ENCODE assay signal across 8 cellular contexts in genomic region chr22:23070418-23071162, GRCh38. TPM values are rescaled to one million over a fixed set of nuclear protein-coding genes. Genes with fewer than 3 reads are reported as not detected.
DNase-seq lines count a peak whose midpoint lies in the region; ATAC-seq and TF ChIP-seq lines count a peak whose summit lies in the region.

Gene GNAZ (plus strand): TSS chr22:23070519. CDS start chr22:23095696, 25,177 bp downstream.

- 9% methylated on average over 7 to 12 of the region's 83 CpGs for WGBS in esophagus squamous epithelium, 2 donors

- H3K9me3 ChIP-seq in esophagus squamous epithelium (no peaks in the 10 kb centered on the region), vagina (no peaks in the 10 kb centered on the region)

- H3K4me1 Mint-ChIP-seq in activated CD4-positive, alpha-beta memory T cell treated with anti-CD3 and anti-CD28 coated beads for 36 hours (ENCODE audit: low read depth): peaks cover 6% of the 10 kb centered on the region
- peaks cover 19 to 32% (median 27%) of the 10 kb centered on the region in 4 donors for H3K4me1 Mint-ChIP-seq in naive thymus-derived CD8-positive, alpha-beta T cell

- intact Hi-C loops in activated CD4-positive, alpha-beta memory T cell treated with anti-CD3 and anti-CD28 coated beads for 36 hours (cut with micrococcal nuclease): no loop called here
- intact Hi-C loops in esophagus squamous epithelium (cut with DNase I) (no loop called here), vagina (cut with DNase I) (no loop called here)

- H3K27me3 ChIP-seq in esophagus squamous epithelium (peaks cover 0 to 51% (median 0%) of the 10 kb centered on the region in 4 donors), vagina (no peaks in the 10 kb centered on the region)

- TF ChIP-seq CTCF in esophagus squamous epithelium (IDR thresholded peaks at IDR 0.05): no peak
- no peak for TF ChIP-seq CTCF in vagina (IDR thresholded peaks at IDR 0.05)

- H3K36me3 ChIP-seq in esophagus squamous epithelium (no peaks in the 10 kb centered on the region), vagina (no peaks in the 10 kb centered on the region)

- no peak within 1 kb of the TSS for H3K27ac Mint-ChIP-seq in activated CD4-positive, alpha-beta memory T cell treated with anti-CD3 and anti-CD28 coated beads for 36 hours
- peak within 1 kb of the TSS; percentile 63 to 93 (median 84) for H3K27ac Mint-ChIP-seq in naive thymus-derived CD8-positive, alpha-beta T cell

- DNase-seq in NOMO-1 treated with DMSO at 0.1 percent for 48 hours (lab: John Stamatoyannopoulos, UW; ENCODE audit: unreplicated experiment): peak; percentile 28
- DNase-seq in NOMO-1 (lab: John Stamatoyannopoulos, UW; ENCODE audit: unreplicated experiment in 2 of 2): no peak
- DNase-seq in activated CD4-positive, alpha-beta memory T cell treated with anti-CD3 and anti-CD28 coated beads for 36 hours: peak; percentile 17
- no peak for DNase-seq in esophagus squamous epithelium (lab: John Stamatoyannopoulos, UW)
- peak in 8 of 10 donors; percentile 10 to 57 (median 20) for DNase-seq in naive thymus-derived CD8-positive, alpha-beta T cell
- no peak for DNase-seq in vagina (ENCODE audit: extremely low spot score in 2 of 2)
- no peak for DNase-seq in NCI-H2107 treated with DMSO at 0.1 percent for 48 hours (lab: John Stamatoyannopoulos, UW; ENCODE audit: unreplicated experiment)

- CTCF ChIA-PET in activated CD4-positive, alpha-beta memory T cell treated with anti-CD3 and anti-CD28 coated beads for 36 hours (lab: Charles Lee): interaction anchor here (1.1 to 1.7 kb wide), 4 partner anchors 26 to 111 kb away, joined by 4 to 6 read pairs (median 5); no protein-coding TSS in a partner anchor

- H3K4me3 ChIP-seq in esophagus squamous epithelium (peak within 1 kb of the TSS; percentile 35 to 72 (median 55)), vagina (peak within 1 kb of the TSS; percentile 56 to 69)

- no peaks in the 10 kb centered on the region for H3K36me3 Mint-ChIP-seq in activated CD4-positive, alpha-beta memory T cell treated with anti-CD3 and anti-CD28 coated beads for 36 hours
- H3K36me3 Mint-ChIP-seq in naive thymus-derived CD8-positive, alpha-beta T cell: no peaks in the 10 kb centered on the region

- H3K4me1 ChIP-seq in esophagus squamous epithelium: peaks cover 6 to 26% (median 11%) of the 10 kb centered on the region in 3 donors
- H3K4me1 ChIP-seq in vagina: peaks cover 19% of the 10 kb centered on the region

- TF ChIP-seq POLR2A in esophagus squamous epithelium (IDR thresholded peaks at IDR 0.05) (no peak), vagina (IDR thresholded peaks at IDR 0.05) (no peak)

- no peaks in the 10 kb centered on the region for H3K9me3 Mint-ChIP-seq in activated CD4-positive, alpha-beta memory T cell treated with anti-CD3 and anti-CD28 coated beads for 36 hours
- H3K9me3 Mint-ChIP-seq in naive thymus-derived CD8-positive, alpha-beta T cell: no peaks in the 10 kb centered on the region

- H3K4me3 Mint-ChIP-seq in activated CD4-positive, alpha-beta memory T cell treated with anti-CD3 and anti-CD28 coated beads for 36 hours: peak within 1 kb of the TSS; percentile 69
- peak within 1 kb of the TSS; percentile 77 to 93 (median 90) for H3K4me3 Mint-ChIP-seq in naive thymus-derived CD8-positive, alpha-beta T cell

- peak within 1 kb of the TSS; percentile 8 to 76 (median 48) for H3K27ac ChIP-seq in esophagus squamous epithelium
- H3K27ac ChIP-seq in vagina: peak within 1 kb of the TSS; percentile 39

- ATAC-seq in HG03280 (IDR thresholded peaks at IDR 0.05; ENCODE audit: unreplicated experiment): peak; percentile 28
- ATAC-seq in naive thymus-derived CD8-positive, alpha-beta T cell: peak; percentile 57 to 60

- POLR2A ChIA-PET in activated CD4-positive, alpha-beta memory T cell treated with anti-CD3 and anti-CD28 coated beads for 36 hours (lab: Charles Lee): no interaction called here
- POLR2A ChIA-PET in naive thymus-derived CD8-positive, alpha-beta T cell (lab: Charles Lee): interaction anchor here (1.1 to 1.3 kb wide), 2 partner anchors 71 to 74 kb away, joined by 3 to 4 read pairs; partner anchors contain the start of genes RAB36 and RSPH14

- peaks cover 2% of the 10 kb centered on the region for H3K27me3 Mint-ChIP-seq in activated CD4-positive, alpha-beta memory T cell treated with anti-CD3 and anti-CD28 coated beads for 36 hours
- H3K27me3 Mint-ChIP-seq in naive thymus-derived CD8-positive, alpha-beta T cell: peaks cover 0 to 20% (median 15%) of the 10 kb centered on the region in 5 donors

RNA-seq across cellular contexts. Expression of gene GNAZ, which starts in this region (rescaled TPM):
- total RNA-seq in activated CD4-positive, alpha-beta memory T cell treated with anti-CD3 and anti-CD28 coated beads for 36 hours: 1 to 10 TPM; 1.6 to 2.2 TPM
- total RNA-seq in esophagus squamous epithelium (1 to 10 TPM in 3 of 4 donors, under 1 TPM in 1; 0.64 to 9.9 (median 2.6) TPM), vagina (11.3 TPM)
- under 1 TPM; 0.30 to 0.68 TPM for total RNA-seq in naive thymus-derived CD8-positive, alpha-beta T cell
- polyA plus RNA-seq in naive thymus-derived CD8-positive, alpha-beta T cell: under 1 TPM in 1 of 3 donors, not detected in 2; 0.48 TPM

Comparison
In these comparisons a context has a peak if more than half of its experiments do, and no peak if none do; other contexts are left out.
1. DNase-seq: peak in NOMO-1 treated with DMSO at 0.1 percent for 48 hours (single experiment) and activated CD4-positive, alpha-beta memory T cell treated with anti-CD3 and anti-CD28 coated beads for 36 hours (single experiment); none in NOMO-1 (0 of 2), esophagus squamous epithelium (single experiment), vagina (0 of 2) and NCI-H2107 treated with DMSO at 0.1 percent for 48 hours (single experiment).
2. Peak in DNase-seq and ATAC-seq in naive thymus-derived CD8-positive, alpha-beta T cell; RNA of the gene not detected or under 1 TPM.